8 cellular contexts compared by ENCODE assay signal in genomic region chr3:168834558-168834957, GRCh38.
"Had no signal": no experiment of that assay in that cellular context is flagged by ENCODE, and none has a peak within 500 bp of the region (broad histone marks: within the 10 kb centered on the region; RNA-seq: fewer than 3 reads in every experiment).

No MANE protein-coding gene starts in this region.

- H3K4me3 Mint-ChIP-seq: IgD-negative memory B cell had no signal

- ATAC-seq: HepG2, K562 had no signal

- H3K27ac Mint-ChIP-seq: IgD-negative memory B cell had no signal

- H3K27me3 Mint-ChIP-seq: IgD-negative memory B cell had no signal

- H3K4me2 ChIP-seq: KMS-11 had no signal

- DNase-seq: IMR-90, KBM-7, KG1 had no signal

- H3K4me3 ChIP-seq: K562 had no signal

- H3K27ac ChIP-seq: HL-60, KMS-11 had no signal

- H3K4me1 Mint-ChIP-seq: IgD-negative memory B cell had no signal
